ENCODE assay signal across 8 cellular contexts in the genomic region with DNA sequence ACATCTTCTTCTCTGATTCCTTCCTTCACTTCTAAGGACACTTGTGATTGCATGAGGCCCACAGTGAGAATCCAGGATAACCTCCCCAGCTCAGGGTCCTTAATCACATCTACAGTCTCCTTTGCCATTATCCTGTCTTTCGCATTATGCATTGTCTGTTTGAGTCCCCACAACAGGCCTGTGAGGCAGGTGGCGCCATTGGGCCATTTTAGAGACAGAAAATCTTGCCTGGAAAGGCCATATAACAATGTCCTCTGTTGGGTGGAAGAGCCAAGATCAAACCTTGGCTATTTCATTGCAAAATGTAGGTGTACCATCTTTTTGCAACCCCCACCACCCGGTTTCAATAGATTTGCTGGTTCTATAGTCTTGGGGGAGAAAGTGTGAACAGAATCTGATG. TPM values are rescaled to one million over a fixed set of nuclear protein-coding genes. Genes with fewer than 3 reads are reported as not detected.
DNase-seq lines count a peak whose midpoint lies in the region; ATAC-seq, FAIRE-seq and TF ChIP-seq lines count a peak whose summit lies in the region.

No MANE protein-coding gene starts in this region.

- DNase-seq in AG09309 (ENCODE audit: low read depth) (no peak), GM18507 (ENCODE audit: extremely low spot score, insufficient read length, low read depth) (no peak), adipocyte (ENCODE audit: low read depth) (peak; percentile 82), right cardiac atrium (peak; percentile 63 to 88 (median 74)), spleen (peak; percentile 80), GM19238 (ENCODE audit: insufficient read length, low spot score) (no peak)

- intact Hi-C loops in right cardiac atrium (cut with DNase I) (no loop called here), spleen (cut with DNase I; ENCODE audit: low total_unique reads) (no loop called here)

- 24% methylated on average over 3 of the region's 3 CpGs for WGBS in right cardiac atrium
- WGBS in spleen, 5 donors = 20 to 33% (median 25%) methylated on average over 3 of the region's 3 CpGs

- no peaks in the 10 kb centered on the region for H3K9me3 ChIP-seq in adipocyte (ENCODE audit: control insufficient read depth, low read length)
- no peaks in the 10 kb centered on the region for H3K9me3 ChIP-seq in right cardiac atrium (ENCODE audit: control insufficient read depth, low read length)
- no peaks in the 10 kb centered on the region for H3K9me3 ChIP-seq in spleen

- H3K36me3 ChIP-seq in adipocyte (ENCODE audit: control insufficient read depth, insufficient read depth, low read length, severe bottlenecking) (no peaks in the 10 kb centered on the region), spleen (no peaks in the 10 kb centered on the region)

- TF ChIP-seq CTCF in AG09309 (IDR thresholded peaks at IDR 0.05; ENCODE audit: control insufficient read depth, insufficient read depth, low read depth, low read length, missing control alignments) = peak; percentile 83
- TF ChIP-seq CTCF in spleen (IDR thresholded peaks at IDR 0.05 in 8 of 11, conservative IDR thresholded peaks at IDR 0.05 in 3 of 11) = peak; percentile 36 to 73 (median 59)

- peak; percentile 77 for ATAC-seq in HG03520 (IDR thresholded peaks at IDR 0.05; ENCODE audit: unreplicated experiment)
- ATAC-seq in SK-N-SH treated with all-trans-retinoic acid at 6 μM for 48 hours = peak; percentile 98
- peak; percentile 78 to 81 for ATAC-seq in right cardiac atrium

- H3K4me3 ChIP-seq in AG09309 (ENCODE audit: control insufficient read depth, low read depth, low read length) (no peak overlapping the region), adipocyte (ENCODE audit: low read length) (no peak overlapping the region), right cardiac atrium (ENCODE audit: low read length) (no peak overlapping the region), spleen (no peak overlapping the region)

- TF ChIP-seq POLR2A in spleen (IDR thresholded peaks at IDR 0.05) = no peak

- H3K27ac ChIP-seq in right cardiac atrium (ENCODE audit: low read length) (no peak overlapping the region), spleen (no peak overlapping the region)

- H3K27me3 ChIP-seq in adipocyte (replicated peaks; ENCODE audit: control insufficient read depth, insufficient read depth, low read length) (peaks cover 9% of the 10 kb centered on the region), right cardiac atrium (ENCODE audit: control insufficient read depth, insufficient read depth) (no peaks in the 10 kb centered on the region), spleen (replicated peaks in 1 of 7) (no peaks in the 10 kb centered on the region)

- no peak overlapping the region for H3K9ac ChIP-seq in adipocyte (ENCODE audit: low read length)

- peak; percentile 69 for FAIRE-seq in GM18507 (lab: Jason Lieb, UNC)

- H3K4me1 ChIP-seq in adipocyte (ENCODE audit: control insufficient read depth, insufficient read depth, low read length) (peaks cover 6% of the 10 kb centered on the region), right cardiac atrium (ENCODE audit: control insufficient read depth, insufficient read depth, low read length) (no peaks in the 10 kb centered on the region), spleen (no peaks in the 10 kb centered on the region)

TF ChIP-seq in SK-N-SH treated with all-trans-retinoic acid at 6 μM for 48 hours, 23 proteins besides CTCF, POLR2A, EP300 and RAD21:
- TF ChIP-seq ZNF565 (CRISPR knock-in tag; conservative IDR thresholded peaks at IDR 0.05; ENCODE audit: low read depth) = no peak
- no peak for TF ChIP-seq PPARA (CRISPR knock-in tag; IDR thresholded peaks at IDR 0.05; ENCODE audit: borderline replicate concordance)
- no peak for TF ChIP-seq ZC3H10 (CRISPR knock-in tag; IDR thresholded peaks at IDR 0.05)
- TF ChIP-seq TOX (CRISPR knock-in tag; IDR thresholded peaks at IDR 0.05; ENCODE audit: borderline replicate concordance) = no peak
- no peak for TF ChIP-seq GLIS3 (CRISPR knock-in tag; IDR thresholded peaks at IDR 0.05)
- no peak for TF ChIP-seq ZNF8 (CRISPR knock-in tag; IDR thresholded peaks at IDR 0.05)
- no peak for TF ChIP-seq ESRRG (CRISPR knock-in tag; IDR thresholded peaks at IDR 0.05)
- no peak for TF ChIP-seq ARNTL (CRISPR knock-in tag; IDR thresholded peaks at IDR 0.05; ENCODE audit: borderline replicate concordance, low read depth)
- TF ChIP-seq BACH2 (CRISPR knock-in tag; IDR thresholded peaks at IDR 0.05; ENCODE audit: borderline replicate concordance) = no peak
- no peak for TF ChIP-seq OSR1 (CRISPR knock-in tag; IDR thresholded peaks at IDR 0.05)
- TF ChIP-seq ZNF70 (CRISPR knock-in tag; IDR thresholded peaks at IDR 0.05) = no peak
- TF ChIP-seq, protein P1, sequence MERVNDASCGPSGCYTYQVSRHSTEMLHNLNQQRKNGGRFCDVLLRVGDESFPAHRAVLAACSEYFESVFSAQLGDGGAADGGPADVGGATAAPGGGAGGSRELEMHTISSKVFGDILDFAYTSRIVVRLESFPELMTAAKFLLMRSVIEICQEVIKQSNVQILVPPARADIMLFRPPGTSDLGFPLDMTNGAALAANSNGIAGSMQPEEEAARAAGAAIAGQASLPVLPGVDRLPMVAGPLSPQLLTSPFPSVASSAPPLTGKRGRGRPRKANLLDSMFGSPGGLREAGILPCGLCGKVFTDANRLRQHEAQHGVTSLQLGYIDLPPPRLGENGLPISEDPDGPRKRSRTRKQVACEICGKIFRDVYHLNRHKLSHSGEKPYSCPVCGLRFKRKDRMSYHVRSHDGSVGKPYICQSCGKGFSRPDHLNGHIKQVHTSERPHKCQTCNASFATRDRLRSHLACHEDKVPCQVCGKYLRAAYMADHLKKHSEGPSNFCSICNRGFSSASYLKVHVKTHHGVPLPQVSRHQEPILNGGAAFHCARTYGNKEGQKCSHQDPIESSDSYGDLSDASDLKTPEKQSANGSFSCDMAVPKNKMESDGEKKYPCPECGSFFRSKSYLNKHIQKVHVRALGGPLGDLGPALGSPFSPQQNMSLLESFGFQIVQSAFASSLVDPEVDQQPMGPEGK (CRISPR knock-in tag; IDR thresholded peaks at IDR 0.05; ENCODE audit: borderline replicate concordance) = no peak
- TF ChIP-seq, protein P2, sequence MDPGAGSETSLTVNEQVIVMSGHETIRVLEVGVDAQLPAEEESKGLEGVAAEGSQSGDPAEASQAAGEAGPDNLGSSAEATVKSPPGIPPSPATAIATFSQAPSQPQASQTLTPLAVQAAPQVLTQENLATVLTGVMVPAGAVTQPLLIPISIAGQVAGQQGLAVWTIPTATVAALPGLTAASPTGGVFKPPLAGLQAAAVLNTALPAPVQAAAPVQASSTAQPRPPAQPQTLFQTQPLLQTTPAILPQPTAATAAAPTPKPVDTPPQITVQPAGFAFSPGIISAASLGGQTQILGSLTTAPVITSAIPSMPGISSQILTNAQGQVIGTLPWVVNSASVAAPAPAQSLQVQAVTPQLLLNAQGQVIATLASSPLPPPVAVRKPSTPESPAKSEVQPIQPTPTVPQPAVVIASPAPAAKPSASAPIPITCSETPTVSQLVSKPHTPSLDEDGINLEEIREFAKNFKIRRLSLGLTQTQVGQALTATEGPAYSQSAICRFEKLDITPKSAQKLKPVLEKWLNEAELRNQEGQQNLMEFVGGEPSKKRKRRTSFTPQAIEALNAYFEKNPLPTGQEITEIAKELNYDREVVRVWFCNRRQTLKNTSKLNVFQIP (CRISPR knock-in tag; IDR thresholded peaks at IDR 0.05; ENCODE audit: borderline replicate concordance, low read depth) = no peak
- TF ChIP-seq ZFP3 (CRISPR knock-in tag; IDR thresholded peaks at IDR 0.05) = no peak
- TF ChIP-seq SNAI2 (CRISPR knock-in tag; IDR thresholded peaks at IDR 0.05) = no peak
- TF ChIP-seq TCF4 (CRISPR knock-in tag; IDR thresholded peaks at IDR 0.05; ENCODE audit: borderline replicate concordance) = no peak
- TF ChIP-seq ISL1 (CRISPR knock-in tag; IDR thresholded peaks at IDR 0.05) = no peak
- TF ChIP-seq, protein P3, sequence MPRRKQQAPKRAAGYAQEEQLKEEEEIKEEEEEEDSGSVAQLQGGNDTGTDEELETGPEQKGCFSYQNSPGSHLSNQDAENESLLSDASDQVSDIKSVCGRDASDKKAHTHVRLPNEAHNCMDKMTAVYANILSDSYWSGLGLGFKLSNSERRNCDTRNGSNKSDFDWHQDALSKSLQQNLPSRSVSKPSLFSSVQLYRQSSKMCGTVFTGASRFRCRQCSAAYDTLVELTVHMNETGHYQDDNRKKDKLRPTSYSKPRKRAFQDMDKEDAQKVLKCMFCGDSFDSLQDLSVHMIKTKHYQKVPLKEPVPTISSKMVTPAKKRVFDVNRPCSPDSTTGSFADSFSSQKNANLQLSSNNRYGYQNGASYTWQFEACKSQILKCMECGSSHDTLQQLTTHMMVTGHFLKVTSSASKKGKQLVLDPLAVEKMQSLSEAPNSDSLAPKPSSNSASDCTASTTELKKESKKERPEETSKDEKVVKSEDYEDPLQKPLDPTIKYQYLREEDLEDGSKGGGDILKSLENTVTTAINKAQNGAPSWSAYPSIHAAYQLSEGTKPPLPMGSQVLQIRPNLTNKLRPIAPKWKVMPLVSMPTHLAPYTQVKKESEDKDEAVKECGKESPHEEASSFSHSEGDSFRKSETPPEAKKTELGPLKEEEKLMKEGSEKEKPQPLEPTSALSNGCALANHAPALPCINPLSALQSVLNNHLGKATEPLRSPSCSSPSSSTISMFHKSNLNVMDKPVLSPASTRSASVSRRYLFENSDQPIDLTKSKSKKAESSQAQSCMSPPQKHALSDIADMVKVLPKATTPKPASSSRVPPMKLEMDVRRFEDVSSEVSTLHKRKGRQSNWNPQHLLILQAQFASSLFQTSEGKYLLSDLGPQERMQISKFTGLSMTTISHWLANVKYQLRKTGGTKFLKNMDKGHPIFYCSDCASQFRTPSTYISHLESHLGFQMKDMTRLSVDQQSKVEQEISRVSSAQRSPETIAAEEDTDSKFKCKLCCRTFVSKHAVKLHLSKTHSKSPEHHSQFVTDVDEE (CRISPR knock-in tag; IDR thresholded peaks at IDR 0.05) = no peak
TF ChIP-seq in SK-N-SH treated with all-trans-retinoic acid at 6 μM for 48 hours: peak in this region for 0.

RNA-seq across cellular contexts. Expression of a gene that starts 11.8 kb away (rescaled TPM):
- total RNA-seq in right cardiac atrium (10 to 100 TPM; 53.7 to 60.6 (median 56.8) TPM), spleen (10 to 100 TPM; 30.8 to 59.8 (median 44.8) TPM)
- polyA plus RNA-seq in right cardiac atrium (15.4 TPM), spleen (10 to 100 TPM; 10.8 to 15.8 (median 12.9) TPM)

Comparison
In these comparisons a context has a peak if more than half of its experiments do, and no peak if none do; other contexts are left out.
1. DNase-seq: peak in adipocyte (single experiment), right cardiac atrium (3 of 3) and spleen (single experiment); none in AG09309 (single experiment), GM18507 (single experiment) and GM19238 (single experiment).
2. Peak in every context shown above with its lines, with median percentiles within 50 percentile points of each other: ATAC-seq.